Comparison of ENCODE assay signal across 8 cellular contexts in the genomic region with DNA sequence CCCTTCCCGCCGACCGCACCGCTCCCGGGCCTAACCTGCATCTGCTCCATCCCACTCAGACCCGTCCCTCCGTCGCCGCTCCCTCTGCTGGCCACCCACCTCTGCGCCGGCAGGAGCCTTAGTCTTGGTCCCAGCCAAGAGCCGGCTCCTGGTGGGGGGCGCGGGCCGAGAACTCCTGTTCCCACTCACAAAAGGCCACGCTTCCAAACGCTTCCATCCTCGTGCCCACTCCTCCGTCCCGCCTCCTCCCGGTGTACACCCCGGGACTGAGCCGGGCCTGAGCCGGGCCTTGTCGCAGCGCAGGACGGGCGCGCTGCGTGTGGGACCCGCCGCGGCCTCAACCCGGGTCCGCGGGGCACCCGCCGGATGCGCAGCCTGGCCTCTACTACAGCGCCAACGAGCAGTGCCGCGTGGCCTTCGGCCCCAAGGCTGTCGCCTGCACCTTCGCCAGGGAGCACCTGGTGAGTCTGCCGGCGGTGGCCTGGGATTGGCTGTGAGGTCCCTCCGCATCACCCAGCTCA. TPM values are rescaled to one million over a fixed set of nuclear protein-coding genes. Genes with fewer than 3 reads are reported as not detected.
DNase-seq lines count a peak whose midpoint lies in the region; ATAC-seq and TF ChIP-seq lines count a peak whose summit lies in the region.

No MANE protein-coding gene starts in this region.

- H3K4me1 ChIP-seq in breast epithelium (no peaks in the 10 kb centered on the region), mammary epithelial cell (ENCODE audit: insufficient read depth, low read length) (no peaks in the 10 kb centered on the region), transverse colon (peaks cover 4 to 15% (median 15%) of the 10 kb centered on the region in 4 donors)

- H3K4me3 ChIP-seq in breast epithelium (peak overlapping the region in 2 of 3 donors; percentile 53 to 73), mammary epithelial cell (replicated peaks in 1 of 3; ENCODE audit: insufficient read depth in 1 of 3, low read depth in 2 of 3, low read length in 3 of 3) (no peak overlapping the region), iPS-18c (ENCODE audit: insufficient read depth, low read depth, low read length) (peak overlapping the region; percentile 38), transverse colon (no peak overlapping the region)

- TF ChIP-seq POLR2A in breast epithelium (IDR thresholded peaks at IDR 0.05), result no peak
- no peak for TF ChIP-seq POLR2A in transverse colon (IDR thresholded peaks at IDR 0.05)

- H3K27ac ChIP-seq in breast epithelium, result no peak overlapping the region
- H3K27ac ChIP-seq in mammary epithelial cell (ENCODE audit: insufficient read depth, low read depth, low read length), result no peak overlapping the region
- no peak overlapping the region for H3K27ac ChIP-seq in transverse colon

- H3K27me3 ChIP-seq in breast epithelium (no peaks in the 10 kb centered on the region), mammary epithelial cell (ENCODE audit: insufficient read depth, low read length) (no peaks in the 10 kb centered on the region), transverse colon (peaks cover 28% of the 10 kb centered on the region)

- H3K4me2 ChIP-seq in mammary epithelial cell (ENCODE audit: insufficient read depth, low read depth, low read length), result no peak overlapping the region

- peaks cover 7% of the 10 kb centered on the region for H3K4me1 Mint-ChIP-seq in activated naive CD4-positive, alpha-beta T cell treated with anti-CD3 and anti-CD28 coated beads, Interleukin-2, amount 10 ng/mL, durations not matched to agents 7 days and 5 days

- no peak for ATAC-seq in GM18858 (IDR thresholded peaks at IDR 0.05; ENCODE audit: unreplicated experiment)
- ATAC-seq in HG02884 (IDR thresholded peaks at IDR 0.05; ENCODE audit: unreplicated experiment), result no peak

- H3K36me3 ChIP-seq in breast epithelium (no peaks in the 10 kb centered on the region), mammary epithelial cell (ENCODE audit: insufficient read depth, low read length) (no peaks in the 10 kb centered on the region), transverse colon (no peaks in the 10 kb centered on the region)

- no peaks in the 10 kb centered on the region for H3K79me2 ChIP-seq in mammary epithelial cell (ENCODE audit: insufficient read depth, low read length)

- no peak overlapping the region for H3K9ac ChIP-seq in mammary epithelial cell (ENCODE audit: insufficient read depth, low read length)

- H3K9me3 ChIP-seq in breast epithelium, result no peaks in the 10 kb centered on the region
- H3K9me3 ChIP-seq in mammary epithelial cell (replicated peaks; ENCODE audit: insufficient read depth, low read length), result no peaks in the 10 kb centered on the region
- peaks cover 5% of the 10 kb centered on the region for H3K9me3 ChIP-seq in iPS-18c (ENCODE audit: control insufficient read depth, insufficient read depth, low read length)
- H3K9me3 ChIP-seq in transverse colon, result no peaks in the 10 kb centered on the region

- no peak overlapping the region for H3K27ac Mint-ChIP-seq in activated naive CD4-positive, alpha-beta T cell treated with anti-CD3 and anti-CD28 coated beads, Interleukin-2, amount 10 ng/mL, durations not matched to agents 7 days and 5 days

- no peaks in the 10 kb centered on the region for H3K36me3 Mint-ChIP-seq in activated naive CD4-positive, alpha-beta T cell treated with anti-CD3 and anti-CD28 coated beads, Interleukin-2, amount 10 ng/mL, durations not matched to agents 7 days and 5 days

- TF ChIP-seq CTCF in breast epithelium (IDR thresholded peaks at IDR 0.05) (peak in 1 of 3 donors; percentile 11), mammary epithelial cell (conservative IDR thresholded peaks at IDR 0.05 in 1 of 2, IDR thresholded peaks at IDR 0.05 in 1 of 2; ENCODE audit: extremely low read depth in 1 of 2, insufficient read depth in 1 of 2, low read depth in 1 of 2, low read length in 2 of 2) (peak in 1 of 2 donors; percentile 26), transverse colon (IDR thresholded peaks at IDR 0.05) (peak; percentile 15 to 45 (median 22))

- H3K4me3 Mint-ChIP-seq in activated naive CD4-positive, alpha-beta T cell treated with anti-CD3 and anti-CD28 coated beads, Interleukin-2, amount 10 ng/mL, durations not matched to agents 7 days and 5 days, result no peak overlapping the region

- H2AFZ ChIP-seq in mammary epithelial cell (ENCODE audit: low read depth, low read length), result no peak overlapping the region

- 62% methylated on average over 31 of the region's 49 CpGs for WGBS in mammary epithelial cell (ENCODE audit: low coverage, missing lambda C conversion rate)
- WGBS in transverse colon (ENCODE audit: low coverage in 1 of 2), 2 donors, result 39% methylated on average over 38 of the region's 49 CpGs; no CpG with 5 or more reads in 1 of the 2 donors

- no peaks in the 10 kb centered on the region for H3K9me3 Mint-ChIP-seq in activated naive CD4-positive, alpha-beta T cell treated with anti-CD3 and anti-CD28 coated beads, Interleukin-2, amount 10 ng/mL, durations not matched to agents 7 days and 5 days

- CTCF ChIA-PET in mammary epithelial cell (lab: Charles Lee; ENCODE audit: low non-redundant PET), result no interaction called here
- CTCF ChIA-PET in activated naive CD4-positive, alpha-beta T cell treated with anti-CD3 and anti-CD28 coated beads, Interleukin-2, amount 10 ng/mL, durations not matched to agents 7 days and 5 days (lab: Charles Lee), result no interaction called here

- in situ Hi-C loops in mammary epithelial cell (cut with MboI; ENCODE audit: low sequenced_read_pairs in 2 of 2) (no loop called here), transverse colon (cut with MboI; ENCODE audit: low pct_ligation_motif_present in 1 of 4, low pct_unique_long_range_greater_than_20kb in 1 of 4, low sequenced_read_pairs in 3 of 4) (no loop called here)

- TF ChIP-seq EP300 in transverse colon (IDR thresholded peaks at IDR 0.05; ENCODE audit: low read depth), result no peak

- no peak for DNase-seq in breast epithelium (ENCODE audit: low spot score in 2 of 2)
- DNase-seq in mammary epithelial cell, result no peak
- peak; percentile 36 for DNase-seq in activated naive CD4-positive, alpha-beta T cell treated with anti-CD3 and anti-CD28 coated beads, Interleukin-2, amount 10 ng/mL, durations not matched to agents 7 days and 5 days
- DNase-seq in transverse colon, result peak; percentile 59
- DNase-seq in cerebellar cortex (ENCODE audit: low spot score), result no peak

- dilution Hi-C loops in mammary epithelial cell (cut with HindIII; ENCODE audit: low sequenced_read_pairs), result no loop called here

- H4K20me1 ChIP-seq in mammary epithelial cell (ENCODE audit: insufficient read depth, low read length), result no peaks in the 10 kb centered on the region

- H3K27me3 Mint-ChIP-seq in activated naive CD4-positive, alpha-beta T cell treated with anti-CD3 and anti-CD28 coated beads, Interleukin-2, amount 10 ng/mL, durations not matched to agents 7 days and 5 days, result peaks cover 66% of the 10 kb centered on the region

- BruUV-seq in mammary epithelial cell (replicated peaks; lab: Mats Ljungman, UMichigan), result no TSS peak

- intact Hi-C loops in breast epithelium (cut with DNase I; ENCODE audit: low total_unique reads), result loop anchor here (10.0 kb wide), 1 partner anchor 255 kb away; no protein-coding TSS in a partner anchor
- intact Hi-C loops in mammary epithelial cell (cut with micrococcal nuclease), result no loop called here
- intact Hi-C loops in transverse colon (cut with DNase I; ENCODE audit: low total_unique reads), result no loop called here

RNA-seq across cellular contexts. Expression of gene ADAMTS13, which starts 7.5 kb away (rescaled TPM):
- total RNA-seq in breast epithelium (1 to 10 TPM in 1 of 3 donors, under 1 TPM in 2; 0.88 to 2.9 (median 0.96) TPM), mammary epithelial cell (1 to 10 TPM; 2.0 to 5.2 TPM), transverse colon (10 to 100 TPM in 2 of 4 donors, 1 to 10 TPM in 2; 2.6 to 12.7 (median 7.2) TPM)
- 1.8 TPM for polyA plus RNA-seq in mammary epithelial cell
- polyA minus RNA-seq in mammary epithelial cell, result 1.9 TPM

RNA-seq across cellular contexts. Expression of gene REXO4, which starts 11.9 kb away (rescaled TPM):
- total RNA-seq in breast epithelium, result 10 to 100 TPM; 14.2 to 20.5 (median 18.7) TPM
- total RNA-seq in mammary epithelial cell, result 10 to 100 TPM; 14.8 to 33.1 TPM
- 27.9 TPM for polyA plus RNA-seq in mammary epithelial cell
- 14.7 TPM for polyA minus RNA-seq in mammary epithelial cell
- 10 to 100 TPM; 12.1 to 21.9 (median 16.0) TPM for total RNA-seq in transverse colon

RNA-seq across cellular contexts. Expression of gene CACFD1, which starts 30.1 kb away (rescaled TPM):
- total RNA-seq in breast epithelium (10 to 100 TPM in 2 of 3 donors, 1 to 10 TPM in 1; 5.0 to 19.5 (median 13.4) TPM), mammary epithelial cell (1 to 10 TPM; 4.4 to 6.8 TPM), transverse colon (100 to 1,000 TPM in 1 of 4 donors, 10 to 100 TPM in 3; 44.6 to 153 (median 80.0) TPM)
- 2.3 TPM for polyA plus RNA-seq in mammary epithelial cell
- polyA minus RNA-seq in mammary epithelial cell, result 19.3 TPM

RNA-seq across cellular contexts. Expression of gene SLC2A6, which starts 49.2 kb away (rescaled TPM):
- total RNA-seq in breast epithelium, result 1 to 10 TPM; 1.8 to 2.0 (median 1.8) TPM
- 10 to 100 TPM; 24.7 to 31.3 TPM for total RNA-seq in mammary epithelial cell
- 31.1 TPM for polyA plus RNA-seq in mammary epithelial cell
- polyA minus RNA-seq in mammary epithelial cell, result 16.3 TPM
- 10 to 100 TPM in 1 of 4 donors, 1 to 10 TPM in 2, under 1 TPM in 1; 0.96 to 20.1 (median 3.4) TPM for total RNA-seq in transverse colon

RNA-seq across cellular contexts. Expression of gene STKLD1, which starts 53.5 kb away (rescaled TPM):
- total RNA-seq in breast epithelium (1 to 10 TPM in 1 of 3 donors, under 1 TPM in 2; 0.59 to 3.9 (median 0.96) TPM), mammary epithelial cell (1 to 10 TPM in 1 of 2 donors, under 1 TPM in 1; 0.67 to 1.0 TPM), transverse colon (1 to 10 TPM in 1 of 4 donors, under 1 TPM in 1, not detected in 2; 0.68 to 1.5 TPM)
- 0.17 TPM for polyA plus RNA-seq in mammary epithelial cell
- not detected for polyA minus RNA-seq in mammary epithelial cell

Comparison
In these comparisons a context has a peak if more than half of its experiments do, and no peak if none do; other contexts are left out.
1. H3K4me3 ChIP-seq: peak in breast epithelium (2 of 3) and iPS-18c (single experiment); none in mammary epithelial cell (0 of 3) and transverse colon (0 of 4).
2. DNase-seq: peak in activated naive CD4-positive, alpha-beta T cell treated with anti-CD3 and anti-CD28 coated beads, Interleukin-2, amount 10 ng/mL, durations not matched to agents 7 days and 5 days (single experiment) and transverse colon (single experiment); none in breast epithelium (0 of 2), mammary epithelial cell (single experiment) and cerebellar cortex (single experiment).